In genomic region chr9:125650271-125650737, GRCh38 we compare ENCODE assay signal across 8 cellular contexts.
DNase-seq lines count a peak whose midpoint lies in the region; ATAC-seq and TF ChIP-seq lines count a peak whose summit lies in the region.

No MANE protein-coding gene starts in this region.

- peak overlapping the region; percentile 98 for H3K27ac Mint-ChIP-seq in activated naive CD8-positive, alpha-beta T cell
- H3K27ac Mint-ChIP-seq in nephron progenitor cell = peak overlapping the region; percentile 1

- peak; percentile 56 for DNase-seq in GM03348 (ENCODE audit: low spot score)
- no peak for DNase-seq in nephron progenitor cell
- DNase-seq in cortex of kidney (lab: John Stamatoyannopoulos, UW) = no peak
- DNase-seq in NCI-H2107 (lab: John Stamatoyannopoulos, UW) = no peak
- DNase-seq in NCI-H2081 treated with DMSO at 0.1 percent for 48 hours (lab: John Stamatoyannopoulos, UW) = no peak

- peak overlapping the region; percentile 75 for H3K4me3 Mint-ChIP-seq in activated naive CD8-positive, alpha-beta T cell
- H3K4me3 Mint-ChIP-seq in nephron progenitor cell = no peak overlapping the region

- TF ChIP-seq CTCF in nephron progenitor cell (IDR thresholded peaks at IDR 0.05) = no peak

- no peaks in the 10 kb centered on the region for H3K27me3 Mint-ChIP-seq in activated naive CD8-positive, alpha-beta T cell
- no peaks in the 10 kb centered on the region for H3K27me3 Mint-ChIP-seq in nephron progenitor cell (ENCODE audit: low read depth, poor library complexity)

- peak; percentile 54 for ATAC-seq in GM21367 (IDR thresholded peaks at IDR 0.05; ENCODE audit: unreplicated experiment)
- ATAC-seq in HG03565 (IDR thresholded peaks at IDR 0.05; ENCODE audit: unreplicated experiment) = peak; percentile 61

- no peaks in the 10 kb centered on the region for H3K9me3 Mint-ChIP-seq in activated naive CD8-positive, alpha-beta T cell (ENCODE audit: low read depth)
- no peaks in the 10 kb centered on the region for H3K9me3 Mint-ChIP-seq in nephron progenitor cell

- peaks cover 25% of the 10 kb centered on the region for H3K36me3 Mint-ChIP-seq in activated naive CD8-positive, alpha-beta T cell
- H3K36me3 Mint-ChIP-seq in nephron progenitor cell (ENCODE audit: low read depth) = peaks cover 5% of the 10 kb centered on the region

- peaks cover 82% of the 10 kb centered on the region for H3K4me1 Mint-ChIP-seq in activated naive CD8-positive, alpha-beta T cell (ENCODE audit: low read depth)
- H3K4me1 Mint-ChIP-seq in nephron progenitor cell = peaks cover 51% of the 10 kb centered on the region
